In the genomic region with DNA sequence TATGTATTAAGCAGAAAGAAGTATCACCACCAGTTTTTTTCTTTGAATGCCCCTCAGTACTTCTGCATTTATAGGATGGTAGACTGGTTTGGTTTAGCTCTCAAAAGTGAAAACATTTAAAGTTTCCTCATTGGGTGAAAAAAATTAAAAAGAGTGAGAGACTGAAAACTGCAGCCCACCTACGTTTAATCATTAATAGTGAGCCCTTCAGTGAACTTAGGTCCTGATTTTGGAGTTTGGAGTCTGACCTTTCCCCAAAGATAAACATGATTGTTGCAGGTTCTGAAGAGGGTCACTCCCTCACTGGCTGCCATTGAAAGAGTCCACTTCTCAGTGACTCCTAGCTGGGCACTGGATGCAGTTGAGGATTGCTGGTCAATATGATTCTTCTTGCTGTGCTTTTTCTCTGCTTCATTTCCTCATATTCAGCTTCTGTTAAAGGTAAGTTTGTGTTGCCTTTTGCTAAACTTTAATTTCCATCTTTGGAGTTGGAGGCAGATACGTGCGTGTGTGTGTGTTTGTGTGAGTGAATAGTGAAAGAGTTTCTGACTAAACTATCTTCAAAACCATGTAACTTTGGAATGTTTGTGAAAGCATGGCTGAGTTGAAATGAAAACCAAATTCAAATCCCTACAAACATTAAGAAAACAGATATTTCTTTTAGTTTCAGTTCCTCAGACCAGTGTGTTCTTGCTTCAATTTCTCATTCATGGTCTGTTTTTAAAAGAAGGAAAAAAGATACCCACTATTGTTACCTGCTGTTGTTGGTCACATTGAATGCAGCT, we compare ENCODE assay signal across 10 cellular contexts. TPM values are rescaled to one million over a fixed set of nuclear protein-coding genes. Genes with fewer than 3 reads are reported as not detected.
A peak's percentile ranks its signal among the peaks of the same experiment; 100 is the strongest.
DNase-seq lines count a peak whose midpoint lies in the region; ATAC-seq and TF ChIP-seq lines count a peak whose summit lies in the region.
"Had no signal": no experiment of that assay in that cellular context is flagged by ENCODE, and none has a peak within 500 bp of the region (broad histone marks: within the 10 kb centered on the region; RNA-seq: fewer than 3 reads in every experiment).

A gene (plus strand): TSS at position 295 of the 785 bp plus-strand sequence. CDS start 86 bp downstream, at position 381.

- ATAC-seq in GM19455 (IDR thresholded peaks at IDR 0.05; ENCODE audit: unreplicated experiment), result peak; percentile 56
- peak; percentile 72 for ATAC-seq in HG03060 (IDR thresholded peaks at IDR 0.05; ENCODE audit: low read depth, unreplicated experiment)
- ATAC-seq in activated B cell treated with CpG ODN at 0.5 μM for 24 hours (ENCODE audit: low read depth), result no peak
- ATAC-seq in thoracic aorta (ENCODE audit: insufficient number of reproducible peaks, low FRiP score, low read depth), result no peak
- no peak for ATAC-seq in mucosa of descending colon

- peak within 1 kb of the TSS; percentile 25 to 28 for H3K27ac ChIP-seq in thoracic aorta

- intact Hi-C loops in activated B cell treated with CpG ODN at 0.5 μM for 24 hours (cut with micrococcal nuclease) (no loop called here), mucosa of descending colon (cut with DNase I, micrococcal nuclease) (no loop called here)

- POLR2A ChIA-PET in activated B cell treated with CpG ODN at 0.5 μM for 24 hours (lab: Charles Lee), result interaction anchor here (0.9 kb wide), 1 partner anchor 11 kb away, joined by 3 read pairs; a partner anchor contains a TSS

- H3K4me1 Mint-ChIP-seq in activated B cell treated with CpG ODN at 0.5 μM for 24 hours, result peaks cover 11% of the 10 kb centered on the region

- CTCF ChIA-PET in activated B cell treated with CpG ODN at 0.5 μM for 24 hours (lab: Charles Lee), result no interaction called here

- H3K36me3 ChIP-seq in thoracic aorta (no peaks in the 10 kb centered on the region), mucosa of descending colon (ENCODE audit: low read depth) (no peaks in the 10 kb centered on the region)

- no peaks in the 10 kb centered on the region for H3K27me3 ChIP-seq in thoracic aorta (replicated peaks; ENCODE audit: insufficient read depth)

- no peak for TF ChIP-seq CTCF in activated B cell treated with CpG ODN at 0.5 μM for 24 hours (IDR thresholded peaks at IDR 0.05)
- no peak for TF ChIP-seq CTCF in thoracic aorta (IDR thresholded peaks at IDR 0.05)
- TF ChIP-seq CTCF in foreskin fibroblast (IDR thresholded peaks at IDR 0.05; ENCODE audit: low read depth, low read length), result no peak
- TF ChIP-seq CTCF in mucosa of descending colon (IDR thresholded peaks at IDR 0.05), result no peak

- H3K27ac Mint-ChIP-seq in activated B cell treated with CpG ODN at 0.5 μM for 24 hours, result peak within 1 kb of the TSS; percentile 64

- DNase-seq in activated B cell treated with CpG ODN at 0.5 μM for 24 hours (no peak), thoracic aorta (ENCODE audit: low spot score) (no peak), foreskin fibroblast (no peak), NCI-H2171 treated with DMSO at 0.1 percent for 48 hours (lab: John Stamatoyannopoulos, UW) (no peak), GDM1 (lab: John Stamatoyannopoulos, UW) (no peak), mucosa of descending colon (no peak)
- DNase-seq: NCI-H748 treated with DMSO at 0.1 percent for 48 hours had no signal

- H3K9me3 Mint-ChIP-seq in activated B cell treated with CpG ODN at 0.5 μM for 24 hours, result no peaks in the 10 kb centered on the region

- H3K4me1 ChIP-seq in thoracic aorta (ENCODE audit: control insufficient read depth in 1 of 2, low read depth in 2 of 2) (peaks cover 6 to 39% of the 10 kb centered on the region in 2 donors), mucosa of descending colon (ENCODE audit: low read depth) (peaks cover 14% of the 10 kb centered on the region)

- peak within 1 kb of the TSS; percentile 13 for H3K4me3 Mint-ChIP-seq in activated B cell treated with CpG ODN at 0.5 μM for 24 hours

- peaks cover 16% of the 10 kb centered on the region for H3K27me3 Mint-ChIP-seq in activated B cell treated with CpG ODN at 0.5 μM for 24 hours

- no peaks in the 10 kb centered on the region for H3K36me3 Mint-ChIP-seq in activated B cell treated with CpG ODN at 0.5 μM for 24 hours (ENCODE audit: low read depth)

- peak within 1 kb of the TSS; percentile 23 for H3K4me3 ChIP-seq in thoracic aorta
- H3K4me3 ChIP-seq in foreskin fibroblast (ENCODE audit: low read depth in 1 of 2, low read length in 2 of 2), result no peak within 1 kb of the TSS
- no peak within 1 kb of the TSS for H3K4me3 ChIP-seq in mucosa of descending colon

- no peaks in the 10 kb centered on the region for H3K9me3 ChIP-seq in thoracic aorta
- H3K9me3 ChIP-seq in mucosa of descending colon, result no peaks in the 10 kb centered on the region

RNA-seq across cellular contexts. Expression of the gene that starts here (rescaled TPM):
- total RNA-seq in activated B cell treated with CpG ODN at 0.5 μM for 24 hours (0.27 TPM in 1 of 2 replicates, not detected in the other), thoracic aorta (not detected), mucosa of descending colon (1 to 10 TPM in 1 of 3 donors, under 1 TPM in 2; 0.20 to 1.5 (median 0.22) TPM)
- total RNA-seq: endothelial cell of umbilical vein had no signal

Comparison
In these comparisons a context has a peak if more than half of its experiments do, and no peak if none do; other contexts are left out.
1. ATAC-seq: peak in GM19455 (single experiment) and HG03060 (single experiment); none in activated B cell treated with CpG ODN at 0.5 μM for 24 hours (single experiment), thoracic aorta (single experiment) and mucosa of descending colon (single experiment).